31 cellular contexts compared by ENCODE assay signal in the genomic region with DNA sequence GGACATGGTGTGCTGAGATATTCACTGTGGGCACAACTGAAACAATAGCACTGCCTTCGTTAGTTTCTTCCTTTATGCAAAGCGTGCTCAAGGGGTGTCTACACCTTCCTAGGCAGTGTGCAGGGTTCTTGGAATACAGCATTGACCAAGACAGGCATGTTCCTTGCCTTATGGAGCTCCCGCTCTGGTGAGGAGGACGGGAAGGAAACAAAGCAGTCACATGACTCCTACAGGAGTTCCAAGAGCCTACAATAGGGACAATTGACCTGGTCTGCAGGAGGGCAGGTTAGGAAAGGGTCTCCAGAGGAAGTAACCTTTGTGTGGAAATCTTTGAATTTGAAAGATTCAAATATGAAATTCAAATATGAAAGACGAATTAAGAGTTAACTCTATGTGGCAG. TPM values are rescaled to one million over a fixed set of nuclear protein-coding genes. Genes with fewer than 3 reads are reported as not detected.
"Had no signal": no experiment of that assay in that cellular context is flagged by ENCODE, and none has a peak within 500 bp of the region (broad histone marks: within the 10 kb centered on the region; RNA-seq: fewer than 3 reads in every experiment).

No MANE protein-coding gene starts in this region.

- H3K9me3 ChIP-seq: colonic mucosa, esophagus squamous epithelium, gastrocnemius medialis, left lung, lower lobe of right lung, mucosa of descending colon had no signal

- DNase-seq: colonic mucosa; dermis blood vessel endothelial cell; dorsolateral prefrontal cortex; effector CD4-positive, alpha-beta T cell; effector memory CD4-positive, alpha-beta T cell; esophagus squamous epithelium; foreskin fibroblast; foreskin melanocyte; gastrocnemius medialis; glutamatergic neuron; head of caudate nucleus; heart right ventricle; hippocampal formation; left cardiac atrium; left lung; left ventricle myocardium superior; lower lobe of right lung; mesenchymal stem cell; mucosa of descending colon had no signal

- ATAC-seq: gastrocnemius medialis, heart right ventricle, left cardiac atrium, left lung, left ventricle myocardium superior, lower lobe of right lung, mucosa of descending colon had no signal

- FAIRE-seq: endothelial cell of umbilical vein, islet of Langerhans, keratinocyte had no signal

- H3K36me3 ChIP-seq: colonic mucosa, esophagus squamous epithelium, gastrocnemius medialis, heart right ventricle, left lung, lower lobe of right lung had no signal

- H3K4me3 ChIP-seq: colonic mucosa, dorsolateral prefrontal cortex, esophagus squamous epithelium, gastrocnemius medialis, heart right ventricle, left lung, lower lobe of right lung, mucosa of descending colon had no signal

- H3K27me3 ChIP-seq: colonic mucosa, gastrocnemius medialis had no signal

- H3K4me1 ChIP-seq: colonic mucosa, esophagus squamous epithelium, gastrocnemius medialis, heart right ventricle, left lung, lower lobe of right lung had no signal

- H3K4me3 Mint-ChIP-seq: mesothelial cell of epicardium had no signal

- H3K9me3 Mint-ChIP-seq: mesothelial cell of epicardium had no signal

- H3K4me1 Mint-ChIP-seq: mesothelial cell of epicardium had no signal

- H3K27ac Mint-ChIP-seq: mesothelial cell of epicardium had no signal

- H3K36me3 Mint-ChIP-seq: mesothelial cell of epicardium had no signal

- H3K27ac ChIP-seq: colonic mucosa, dorsolateral prefrontal cortex, esophagus squamous epithelium, gastrocnemius medialis, heart right ventricle, left lung, lower lobe of right lung had no signal

RNA-seq across cellular contexts. Expression of gene SIRPB2, which starts 25.8 kb away (rescaled TPM):
- total RNA-seq: chondrocyte, kidney epithelial cell, mesothelial cell of epicardium, myocyte had no signal

RNA-seq across cellular contexts. Expression of gene SIRPD, which starts 40.5 kb away (rescaled TPM):
- total RNA-seq: chondrocyte, colonic mucosa, dermis blood vessel endothelial cell, endothelial cell of umbilical vein, epithelial cell of proximal tubule, esophagus squamous epithelium, gastrocnemius medialis, glomerular endothelial cell, kidney epithelial cell, left cardiac atrium, left ventricle myocardium superior, lower leg skin, lung microvascular endothelial cell, mesothelial cell of epicardium, mucosa of descending colon, myocyte had no signal
- polyA plus RNA-seq: endothelial cell of umbilical vein, esophagus, keratinocyte had no signal
